8 cellular contexts compared by ENCODE assay signal in genomic region chr1:226108935-226109828, GRCh38. TPM values are rescaled to one million over a fixed set of nuclear protein-coding genes. Genes with fewer than 3 reads are reported as not detected.
DNase-seq lines count a peak whose midpoint lies in the region; ATAC-seq and TF ChIP-seq lines count a peak whose summit lies in the region.

No MANE protein-coding gene starts in this region.

- H3K27me3 Mint-ChIP-seq in activated CD4-positive, alpha-beta T cell treated with anti-CD3 and anti-CD28 coated beads for 36 hours = no peaks in the 10 kb centered on the region
- H3K27me3 Mint-ChIP-seq in nephron progenitor cell (ENCODE audit: low read depth, poor library complexity) = peaks cover 19% of the 10 kb centered on the region

- H3K9me3 Mint-ChIP-seq in activated CD4-positive, alpha-beta T cell treated with anti-CD3 and anti-CD28 coated beads for 36 hours (ENCODE audit: low read depth) = no peaks in the 10 kb centered on the region
- no peaks in the 10 kb centered on the region for H3K9me3 Mint-ChIP-seq in nephron progenitor cell

- H3K4me3 ChIP-seq in Peyer's patch (peak overlapping the region; percentile 59 to 79 (median 71)), epithelial cell of esophagus (ENCODE audit: low read length) (peak overlapping the region; percentile 38)

- TF ChIP-seq POLR2A in Peyer's patch (IDR thresholded peaks at IDR 0.05) = no peak

- peaks cover 0 to 13% (median 11%) of the 10 kb centered on the region in 4 donors for H3K4me1 ChIP-seq in Peyer's patch

- H3K36me3 Mint-ChIP-seq in activated CD4-positive, alpha-beta T cell treated with anti-CD3 and anti-CD28 coated beads for 36 hours (ENCODE audit: low read depth) = no peaks in the 10 kb centered on the region
- no peaks in the 10 kb centered on the region for H3K36me3 Mint-ChIP-seq in nephron progenitor cell (ENCODE audit: low read depth)

- no peak for ATAC-seq in activated CD4-positive, alpha-beta T cell treated with anti-CD3 and anti-CD28 coated beads for 36 hours

- peak overlapping the region; percentile 59 for H3K27ac Mint-ChIP-seq in activated CD4-positive, alpha-beta T cell treated with anti-CD3 and anti-CD28 coated beads for 36 hours
- peak overlapping the region; percentile 91 for H3K27ac Mint-ChIP-seq in nephron progenitor cell

- CTCF ChIA-PET in activated CD4-positive, alpha-beta T cell treated with anti-CD3 and anti-CD28 coated beads for 36 hours (lab: Charles Lee) = interaction anchor here (0.7 to 2.1 kb wide), 9 partner anchors 9 to 153 kb away, joined by 3 to 6 read pairs (median 4); no protein-coding TSS in a partner anchor

- peaks cover 9% of the 10 kb centered on the region for H3K4me1 Mint-ChIP-seq in activated CD4-positive, alpha-beta T cell treated with anti-CD3 and anti-CD28 coated beads for 36 hours
- H3K4me1 Mint-ChIP-seq in nephron progenitor cell = peaks cover 50% of the 10 kb centered on the region

- TF ChIP-seq CTCF in Peyer's patch (IDR thresholded peaks at IDR 0.05) (no peak), epithelial cell of esophagus (IDR thresholded peaks at IDR 0.05; ENCODE audit: insufficient read depth, low read depth, low read length, missing control alignments) (no peak), nephron progenitor cell (IDR thresholded peaks at IDR 0.05) (no peak)

- H3K36me3 ChIP-seq in Peyer's patch = no peaks in the 10 kb centered on the region

- intact Hi-C loops in activated CD4-positive, alpha-beta T cell treated with anti-CD3 and anti-CD28 coated beads for 36 hours (cut with DNase I, micrococcal nuclease) = no loop called here

- H3K27ac ChIP-seq in Peyer's patch = peak overlapping the region; percentile 93 to 98 (median 96)

- POLR2A ChIA-PET in activated CD4-positive, alpha-beta T cell treated with anti-CD3 and anti-CD28 coated beads for 36 hours (lab: Charles Lee) = interaction anchor here (0.6 to 3.6 kb wide), 3 partner anchors 26 to 42 kb away, joined by 4 to 11 read pairs (median 5); no protein-coding TSS in a partner anchor

- no peaks in the 10 kb centered on the region for H3K9me3 ChIP-seq in Peyer's patch

- no peak for DNase-seq in activated CD4-positive, alpha-beta T cell treated with anti-CD3 and anti-CD28 coated beads for 36 hours
- no peak for DNase-seq in activated CD4-positive, alpha-beta T cell treated with anti-CD3 and anti-CD28 coated beads for 1 hour
- peak in 1 of 3 donors; percentile 58 for DNase-seq in Peyer's patch
- DNase-seq in epithelial cell of esophagus (ENCODE audit: low read depth) = no peak
- DNase-seq in nephron progenitor cell = no peak
- no peak for DNase-seq in NCI-H1436 treated with DMSO at 0.1 percent for 48 hours (lab: John Stamatoyannopoulos, UW)
- no peak for DNase-seq in DMS114 treated with DMSO at 0.1 percent for 48 hours (lab: John Stamatoyannopoulos, UW; ENCODE audit: unreplicated experiment)
- DNase-seq in DMS53 treated with DMSO at 0.1 percent for 48 hours (lab: John Stamatoyannopoulos, UW; ENCODE audit: unreplicated experiment) = no peak

- no peaks in the 10 kb centered on the region for H3K27me3 ChIP-seq in Peyer's patch

- peak overlapping the region; percentile 81 for H3K4me3 Mint-ChIP-seq in activated CD4-positive, alpha-beta T cell treated with anti-CD3 and anti-CD28 coated beads for 36 hours
- peak overlapping the region; percentile 93 for H3K4me3 Mint-ChIP-seq in nephron progenitor cell

RNA-seq across cellular contexts. Expression of gene H3-3A, which starts 46.7 kb away (rescaled TPM):
- total RNA-seq in activated CD4-positive, alpha-beta T cell treated with anti-CD3 and anti-CD28 coated beads for 36 hours = 100 to 1,000 TPM; 176 to 275 TPM
- total RNA-seq in Peyer's patch = 100 to 1,000 TPM; 202 to 340 (median 291) TPM
